In genomic region chr10:132906106-132906505, GRCh38 we compare ENCODE assay signal across 21 cellular contexts. TPM values are rescaled to one million over a fixed set of nuclear protein-coding genes. Genes with fewer than 3 reads are reported as not detected.
"Had no signal": no experiment of that assay in that cellular context is flagged by ENCODE, and none has a peak within 500 bp of the region (broad histone marks: within the 10 kb centered on the region; RNA-seq: fewer than 3 reads in every experiment).

No MANE protein-coding gene starts in this region.

- H3K27ac ChIP-seq: brain microvascular endothelial cell, cardiac muscle cell had no signal

- H3K27me3 ChIP-seq: brain microvascular endothelial cell, cardiac muscle cell had no signal

- DNase-seq: activated B cell treated with CpG ODN at 0.5 μM for 24 hours; activated CD4-positive, alpha-beta memory T cell treated with anti-CD3 and anti-CD28 coated beads for 36 hours; activated CD4-positive, alpha-beta T cell treated with anti-CD3 and anti-CD28 coated beads, Interleukin-2, amount 10 ng/mL, durations not matched to agents 7 days and 5 days; activated gamma-delta T cell treated with Interleukin-2 at 50 U/mL for 16 hours; activated naive CD4-positive, alpha-beta T cell treated with anti-CD3 and anti-CD28 coated beads, Interleukin-2, amount 10 ng/mL, durations not matched to agents 7 days and 5 days; activated naive CD8-positive, alpha-beta T cell treated with anti-CD3 and anti-CD28 coated beads for 36 hours; activated T-cell treated with anti-CD3 and anti-CD28 coated beads, Interleukin-2, amount 50 U/mL, for 72 hours; brain microvascular endothelial cell; Kasumi-1; KBM-7; NCI-H1048; NCI-H146; NCI-H187 treated with DMSO at 0.1 percent for 48 hours; NCI-H2081 treated with DMSO at 0.1 percent for 48 hours; NCI-H446; NCI-H524; SIG-M5; T-helper 17 cell; T-helper 9 cell had no signal

- H3K4me3 ChIP-seq: cardiac muscle cell had no signal

- H3K36me3 ChIP-seq: brain microvascular endothelial cell, cardiac muscle cell had no signal

- ATAC-seq: activated T-cell treated with anti-CD3 and anti-CD28 coated beads, Interleukin-2, amount 50 U/mL, for 72 hours; T-helper 17 cell had no signal

RNA-seq across cellular contexts. Expression of gene CFAP46, which starts 36.3 kb away (rescaled TPM):
- total RNA-seq: activated CD4-positive, alpha-beta T cell treated with anti-CD3 and anti-CD28 coated beads, Interleukin-2, amount 10 ng/mL, durations not matched to agents 7 days and 5 days; activated T-helper 2 cell treated with anti-CD3 and anti-CD28 coated beads, Interferon-gamma antibody, Interleukin-2, Interleukin-4, amounts not matched to agents 10 μg/mL and 5 μg/mL and 100 μg/mL, durations not matched to agents 14 hours and 24 hours and 36 hours; T-helper 17 cell had no signal
